27 cellular contexts compared by ENCODE assay signal in genomic region chr1:15146971-15147376, GRCh38. TPM values are rescaled to one million over a fixed set of nuclear protein-coding genes. Genes with fewer than 3 reads are reported as not detected.
DNase-seq lines count a peak whose midpoint lies in the region; ATAC-seq, FAIRE-seq and TF ChIP-seq lines count a peak whose summit lies in the region.
"Had no signal": no experiment of that assay in that cellular context is flagged by ENCODE, and none has a peak within 500 bp of the region (broad histone marks: within the 10 kb centered on the region; RNA-seq: fewer than 3 reads in every experiment).

No MANE protein-coding gene starts in this region.

- peaks cover 6% of the 10 kb centered on the region for H3K9me3 Mint-ChIP-seq in dendritic cell treated with granulocyte-macrophage colony-stimulating factor and Interleukin-4, amounts not matched to agents 40 ng/mL and 50 ng/mL, for 4 days
- peaks cover 4% of the 10 kb centered on the region for H3K9me3 Mint-ChIP-seq in stimulated activated memory B cell treated with anti-CD40 and anti-IgM and Interleukin-4, amounts not matched to agents 10 μg/mL and 1 μg/mL and 100 μg/mL, for 72 hours
- H3K9me3 Mint-ChIP-seq: activated CD4-positive, alpha-beta T cell treated with anti-CD3 and anti-CD28 coated beads, Interleukin-2, amount 10 ng/mL, durations not matched to agents 24 days and 14 days; activated naive CD4-positive, alpha-beta T cell treated with anti-CD3 and anti-CD28 coated beads, Interleukin-2, amount 50 U/mL, for 72 hours; CD4-positive, alpha-beta T cell had no signal

- no peak for TF ChIP-seq RAD21 in HepG2 (CRISPR knock-in tag; IDR thresholded peaks at IDR 0.05)

- no peak overlapping the region for H3K4me3 ChIP-seq in right lobe of liver
- H3K4me3 ChIP-seq in HepG2 (replicated peaks in 1 of 3; ENCODE audit: insufficient read depth in 1 of 3, low read depth in 2 of 3, low read length in 3 of 3) = no peak overlapping the region
- H3K4me3 ChIP-seq: gastroesophageal sphincter, HAP-1, hepatocyte, transverse colon had no signal

- BruUV-seq in HepG2 (replicated peaks; lab: Mats Ljungman, UMichigan) = no TSS peak

- H3K27me3 ChIP-seq in right lobe of liver = peaks cover 0 to 1% of the 10 kb centered on the region in 2 donors
- no peaks in the 10 kb centered on the region for H3K27me3 ChIP-seq in HepG2 (ENCODE audit: control insufficient read depth in 1 of 2, insufficient read depth in 2 of 2, low read length in 2 of 2)
- H3K27me3 ChIP-seq: gastroesophageal sphincter, hepatocyte, transverse colon had no signal

- H3K4me1 Mint-ChIP-seq in dendritic cell treated with granulocyte-macrophage colony-stimulating factor and Interleukin-4, amounts not matched to agents 40 ng/mL and 50 ng/mL, for 4 days (ENCODE audit: low read depth) = peaks cover 69% of the 10 kb centered on the region
- H3K4me1 Mint-ChIP-seq in stimulated activated memory B cell treated with anti-CD40 and anti-IgM and Interleukin-4, amounts not matched to agents 10 μg/mL and 1 μg/mL and 100 μg/mL, for 72 hours = no peaks in the 10 kb centered on the region

- in situ Hi-C loops in HepG2 (cut with HindIII; ENCODE audit: extremely low pct_ligation_motif_present, low pct_unique_long_range_greater_than_20kb) = no loop called here

- CTCF ChIA-PET in HepG2 (lab: Yijun Ruan, JAX; ENCODE audit: low intra/inter-chr PET ratio, low total read pairs) = no interaction called here

- H3K27ac Mint-ChIP-seq in dendritic cell treated with granulocyte-macrophage colony-stimulating factor and Interleukin-4, amounts not matched to agents 40 ng/mL and 50 ng/mL, for 4 days = peak overlapping the region; percentile 56
- H3K27ac Mint-ChIP-seq in stimulated activated memory B cell treated with anti-CD40 and anti-IgM and Interleukin-4, amounts not matched to agents 10 μg/mL and 1 μg/mL and 100 μg/mL, for 72 hours = no peak overlapping the region
- H3K27ac Mint-ChIP-seq: activated CD4-positive, alpha-beta T cell treated with anti-CD3 and anti-CD28 coated beads, Interleukin-2, amount 10 ng/mL, durations not matched to agents 24 days and 14 days; activated naive CD4-positive, alpha-beta T cell treated with anti-CD3 and anti-CD28 coated beads, Interleukin-2, amount 50 U/mL, for 72 hours; CD4-positive, alpha-beta T cell; nephron progenitor cell had no signal

- H3K36me3 Mint-ChIP-seq in dendritic cell treated with granulocyte-macrophage colony-stimulating factor and Interleukin-4, amounts not matched to agents 40 ng/mL and 50 ng/mL, for 4 days (ENCODE audit: low read depth) = peaks cover 6% of the 10 kb centered on the region
- H3K36me3 Mint-ChIP-seq in stimulated activated memory B cell treated with anti-CD40 and anti-IgM and Interleukin-4, amounts not matched to agents 10 μg/mL and 1 μg/mL and 100 μg/mL, for 72 hours = no peaks in the 10 kb centered on the region

- no peak overlapping the region for H3K4me3 Mint-ChIP-seq in dendritic cell treated with granulocyte-macrophage colony-stimulating factor and Interleukin-4, amounts not matched to agents 40 ng/mL and 50 ng/mL, for 4 days
- H3K4me3 Mint-ChIP-seq in stimulated activated memory B cell treated with anti-CD40 and anti-IgM and Interleukin-4, amounts not matched to agents 10 μg/mL and 1 μg/mL and 100 μg/mL, for 72 hours = no peak overlapping the region
- H3K4me3 Mint-ChIP-seq: activated CD4-positive, alpha-beta T cell treated with anti-CD3 and anti-CD28 coated beads, Interleukin-2, amount 10 ng/mL, durations not matched to agents 24 days and 14 days; CD4-positive, alpha-beta T cell; nephron progenitor cell had no signal

- H4K20me1 ChIP-seq in HepG2 (ENCODE audit: insufficient read depth, low read length) = no peaks in the 10 kb centered on the region

- DNase-seq in right lobe of liver (no peak), HepG2 (ENCODE audit: low spot score) (no peak), pons (ENCODE audit: low spot score) (peak; percentile 29), mesenteric fat pad (ENCODE audit: low spot score) (no peak), hypothalamus (lab: John Stamatoyannopoulos, UW) (no peak), nucleus accumbens (lab: John Stamatoyannopoulos, UW) (no peak)
- DNase-seq: activated CD4-positive, alpha-beta T cell treated with anti-CD3 and anti-CD28 coated beads, Interleukin-2, amount 10 ng/mL, durations not matched to agents 24 days and 14 days; CD4-positive, alpha-beta T cell; left cardiac atrium; NCI-H1436 treated with DMSO at 0.1 percent for 48 hours; NCI-H774; nephron progenitor cell; stimulated activated CD4-positive, alpha-beta T cell treated with anti-CD3 and anti-CD28 coated beads, Interleukin-4, amount 100 ng/mL, for 1 hour; T1000; transverse colon had no signal

- POLR2A ChIA-PET in HepG2 (lab: Yijun Ruan, JAX) = no interaction called here

- H3K27ac ChIP-seq in right lobe of liver (no peak overlapping the region), HepG2 (ENCODE audit: extremely low read length, insufficient read depth, low read length) (no peak overlapping the region)
- H3K27ac ChIP-seq: gastroesophageal sphincter, hepatocyte, KMS-11, transverse colon had no signal

- no peak overlapping the region for H3K4me2 ChIP-seq in HepG2 (ENCODE audit: low read depth, low read length)
- H3K4me2 ChIP-seq: hepatocyte, KMS-11 had no signal

- H3K36me3 ChIP-seq in right lobe of liver (no peaks in the 10 kb centered on the region), HepG2 (replicated peaks in 1 of 2; ENCODE audit: control insufficient read depth in 1 of 2, insufficient read depth in 2 of 2, low read length in 2 of 2) (peaks cover 2 to 5% of the 10 kb centered on the region in 2 experiments; a peak in 1 of 5 replicates)
- H3K36me3 ChIP-seq: gastroesophageal sphincter, HAP-1, transverse colon had no signal

- H3K79me2 ChIP-seq in HepG2 (ENCODE audit: insufficient read depth, low read length) = peaks cover 14% of the 10 kb centered on the region

- WGBS in right lobe of liver (ENCODE audit: insufficient coverage, low coverage, low lambda C conversion rate, missing lambda C conversion rate) = 43% methylated on average over 3 of the region's 4 CpGs
- 92% methylated on average over 4 of the region's 4 CpGs for WGBS in HepG2 (ENCODE audit: low lambda C conversion rate)

- peak in 3 of 4 donors; percentile 23 to 27 (median 26) for ATAC-seq in right lobe of liver
- no peak for ATAC-seq in HepG2
- ATAC-seq in stimulated activated memory B cell treated with anti-CD40 and anti-IgM and Interleukin-4, amounts not matched to agents 10 μg/mL and 1 μg/mL and 100 μg/mL, for 72 hours = no peak
- ATAC-seq: activated naive CD4-positive, alpha-beta T cell treated with anti-CD3 and anti-CD28 coated beads, Interleukin-2, amount 50 U/mL, for 72 hours; gastroesophageal sphincter had no signal

- no peaks in the 10 kb centered on the region for H3K9me3 ChIP-seq in right lobe of liver
- no peaks in the 10 kb centered on the region for H3K9me3 ChIP-seq in HepG2 (ENCODE audit: low read length)
- H3K9me3 ChIP-seq: gastroesophageal sphincter, HAP-1, transverse colon had no signal

- no peak overlapping the region for H2AFZ ChIP-seq in HepG2 (ENCODE audit: low read length)
- H2AFZ ChIP-seq: hepatocyte had no signal

- H3K9ac ChIP-seq in HepG2 (ENCODE audit: insufficient read depth, low read depth, low read length) = no peak overlapping the region
- H3K9ac ChIP-seq: KMS-11 had no signal

- H3K27me3 Mint-ChIP-seq in dendritic cell treated with granulocyte-macrophage colony-stimulating factor and Interleukin-4, amounts not matched to agents 40 ng/mL and 50 ng/mL, for 4 days = peaks cover 15% of the 10 kb centered on the region
- peaks cover 61% of the 10 kb centered on the region for H3K27me3 Mint-ChIP-seq in stimulated activated memory B cell treated with anti-CD40 and anti-IgM and Interleukin-4, amounts not matched to agents 10 μg/mL and 1 μg/mL and 100 μg/mL, for 72 hours

- no peak for TF ChIP-seq CTCF in right lobe of liver (IDR thresholded peaks at IDR 0.05)
- no peak for TF ChIP-seq CTCF in HepG2 (CRISPR knock-in tag; IDR thresholded peaks at IDR 0.05)

- no peak for TF ChIP-seq EP300 in HepG2 (IDR thresholded peaks at IDR 0.05; ENCODE audit: low read depth in 2 of 2, low read length in 2 of 2)
- no peak for TF ChIP-seq EP300 in HepG2 (CRISPR knock-in tag; IDR thresholded peaks at IDR 0.05; ENCODE audit: borderline replicate concordance)

- FAIRE-seq in HepG2 (lab: Jason Lieb, UNC) = no peak
- FAIRE-seq: A204.1, bronchial epithelial cell, D721Med, GM12892 had no signal

- intact Hi-C loops in right lobe of liver (cut with DNase I) = no loop called here
- intact Hi-C loops in HepG2 (cut with micrococcal nuclease; ENCODE audit: unreplicated experiment) = no loop called here
- intact Hi-C loops in dendritic cell treated with granulocyte-macrophage colony-stimulating factor and Interleukin-4, amounts not matched to agents 40 ng/mL and 50 ng/mL, for 4 days (cut with micrococcal nuclease) = no loop called here

- TF ChIP-seq POLR2A in right lobe of liver (IDR thresholded peaks at IDR 0.05) (no peak), HepG2 (IDR thresholded peaks at IDR 0.05; ENCODE audit: insufficient read depth in 1 of 2, low read depth in 2 of 2, low read length in 2 of 2) (no peak)

- H3K4me1 ChIP-seq in right lobe of liver (no peaks in the 10 kb centered on the region), HepG2 (ENCODE audit: insufficient read depth, low read length) (peaks cover 78% of the 10 kb centered on the region)
- H3K4me1 ChIP-seq: HAP-1 had no signal

RNA-seq across cellular contexts. Expression of gene TMEM51, which starts 6.6 kb away (rescaled TPM):
- total RNA-seq in right lobe of liver (1 to 10 TPM; 1.3 to 5.4 (median 1.9) TPM), HepG2 (2016; rRNA removed; fragmentation: Illumina TruSeq; extraction: Trizol) (6.3 and 12.2 TPM in 2 replicates), mesenteric fat pad (4.3 TPM)
- 2.6 and 2.8 TPM in 2 replicates for total RNA-seq in HepG2 (2016; cell fraction: cytosol; rRNA removed; fragmentation: Illumina TruSeq; extraction: Trizol; ENCODE audit: low read depth)
- 7.0 and 9.8 TPM in 2 replicates for total RNA-seq in HepG2 (2016; cell fraction: insoluble cytoplasmic fraction; rRNA removed; fragmentation: Illumina TruSeq; extraction: Trizol)
- 5.3 and 6.5 TPM in 2 replicates for total RNA-seq in HepG2 (2016; cell fraction: membrane; rRNA removed; fragmentation: Illumina TruSeq; extraction: Trizol)
- 9.7 and 11.5 TPM in 2 replicates for total RNA-seq in HepG2 (2016; cell fraction: nucleus; rRNA removed; fragmentation: Illumina TruSeq; extraction: Trizol)
- 18.5 and 22.3 TPM in 2 replicates for polyA plus RNA-seq in HepG2 (2011; rRNA removed)
- 20.1 and 23.4 TPM in 2 replicates for polyA plus RNA-seq in HepG2 (2011; cell fraction: cytosol; rRNA removed)
- polyA plus RNA-seq in HepG2 (2011; cell fraction: nucleus; rRNA removed) = 14.3 and 18.6 TPM in 2 replicates
- polyA plus RNA-seq in HepG2 (2012) = 8.0 and 11.2 TPM in 2 replicates
- 1.9 and 2.3 TPM in 2 replicates for polyA plus RNA-seq in HepG2 (2016; cell fraction: cytosol; fragmentation: Illumina TruSeq; extraction: Trizol; ENCODE audit: low read depth)
- 8.4 and 8.6 TPM in 2 replicates for polyA plus RNA-seq in HepG2 (2016; cell fraction: insoluble cytoplasmic fraction; fragmentation: Illumina TruSeq; extraction: Trizol; ENCODE audit: low read depth)
- 3.7 and 4.9 TPM in 2 replicates for polyA plus RNA-seq in HepG2 (2016; cell fraction: membrane; fragmentation: Illumina TruSeq; extraction: Trizol; ENCODE audit: low read depth)
- 23.6 and 23.8 TPM in 2 replicates for polyA plus RNA-seq in HepG2 (2016; cell fraction: nucleus; fragmentation: Illumina TruSeq; extraction: Trizol; ENCODE audit: insufficient read depth, low read depth)
- polyA minus RNA-seq in HepG2 (2011; rRNA and poly(A)+ RNA removed; ENCODE audit: low replicate concordance) = 3.2 and 18.3 TPM in 2 replicates
- 8.7 and 9.4 TPM in 2 replicates for polyA minus RNA-seq in HepG2 (2011; cell fraction: cytosol; rRNA and poly(A)+ RNA removed)
- 8.6 and 9.4 TPM in 2 replicates for polyA minus RNA-seq in HepG2 (2011; cell fraction: nucleus; rRNA and poly(A)+ RNA removed)
- total RNA-seq: activated CD8-positive, alpha-beta memory T cell treated with anti-CD3 and anti-CD28 coated beads for 36 hours; CD4-positive, alpha-beta T cell had no signal

Comparison
In these comparisons a context has a peak if more than half of its experiments do, and no peak if none do; other contexts are left out.
1. ATAC-seq: peak in right lobe of liver (3 of 4); none in HepG2 (single experiment) and stimulated activated memory B cell treated with anti-CD40 and anti-IgM and Interleukin-4, amounts not matched to agents 10 μg/mL and 1 μg/mL and 100 μg/mL, for 72 hours (single experiment).